10 cellular contexts compared by ENCODE assay signal in genomic region chr21:31182231-31183129, GRCh38.
DNase-seq lines count a peak whose midpoint lies in the region; ATAC-seq lines count a peak whose summit lies in the region.
"Had no signal": no experiment of that assay in that cellular context is flagged by ENCODE, and none has a peak within 500 bp of the region (broad histone marks: within the 10 kb centered on the region; RNA-seq: fewer than 3 reads in every experiment).

No MANE protein-coding gene starts in this region.

- peak overlapping the region; percentile 91 for H3K4me3 Mint-ChIP-seq in activated CD4-positive, alpha-beta T cell treated with anti-CD3 and anti-CD28 coated beads for 36 hours
- peak overlapping the region; percentile 97 for H3K4me3 Mint-ChIP-seq in activated T-helper 17 cell treated with anti-CD3 and anti-CD28 coated beads, Interleukin-2, amount 50 U/mL, for 72 hours
- peak overlapping the region; percentile 84 for H3K4me3 Mint-ChIP-seq in stimulated activated naive CD8-positive, alpha-beta T cell treated with anti-CD3 and anti-CD28 coated beads, Interleukin-15, Interleukin-2, amounts not matched to agents 100 ng/mL and 50 ng/mL, for 24 hours

- peaks cover 72% of the 10 kb centered on the region for H3K4me1 Mint-ChIP-seq in activated CD4-positive, alpha-beta T cell treated with anti-CD3 and anti-CD28 coated beads for 36 hours
- peaks cover 43% of the 10 kb centered on the region for H3K4me1 Mint-ChIP-seq in activated T-helper 17 cell treated with anti-CD3 and anti-CD28 coated beads, Interleukin-2, amount 50 U/mL, for 72 hours
- H3K4me1 Mint-ChIP-seq in stimulated activated naive CD8-positive, alpha-beta T cell treated with anti-CD3 and anti-CD28 coated beads, Interleukin-15, Interleukin-2, amounts not matched to agents 100 ng/mL and 50 ng/mL, for 24 hours (ENCODE audit: low read depth): peaks cover 82% of the 10 kb centered on the region

- no peaks in the 10 kb centered on the region for H3K9me3 Mint-ChIP-seq in activated CD4-positive, alpha-beta T cell treated with anti-CD3 and anti-CD28 coated beads for 36 hours (ENCODE audit: low read depth)
- H3K9me3 Mint-ChIP-seq in activated T-helper 17 cell treated with anti-CD3 and anti-CD28 coated beads, Interleukin-2, amount 50 U/mL, for 72 hours: no peaks in the 10 kb centered on the region
- no peaks in the 10 kb centered on the region for H3K9me3 Mint-ChIP-seq in stimulated activated naive CD8-positive, alpha-beta T cell treated with anti-CD3 and anti-CD28 coated beads, Interleukin-15, Interleukin-2, amounts not matched to agents 100 ng/mL and 50 ng/mL, for 24 hours

- intact Hi-C loops in activated CD4-positive, alpha-beta T cell treated with anti-CD3 and anti-CD28 coated beads for 36 hours (cut with DNase I, micrococcal nuclease): loop anchor here (1.0 to 5.0 kb wide), 8 partner anchors 49 to 476 kb away; partner anchors contain the start of genes SOD1 (in 2 of the 2) and KRTAP21-3 (in 1 of the 2)

- POLR2A ChIA-PET in activated CD4-positive, alpha-beta T cell treated with anti-CD3 and anti-CD28 coated beads for 36 hours (lab: Charles Lee): interaction anchor here (1.0 to 2.4 kb wide), 2 partner anchors 49 to 145 kb away, joined by 5 to 9 read pairs; no protein-coding TSS in a partner anchor

- peak; percentile 54 for ATAC-seq in activated CD4-positive, alpha-beta T cell treated with anti-CD3 and anti-CD28 coated beads for 36 hours
- ATAC-seq in activated T-helper 17 cell treated with anti-CD3 and anti-CD28 coated beads, Interleukin-2, amount 50 U/mL, for 72 hours (replicated peaks): peak; percentile 55
- no peak for ATAC-seq in HG02678 (IDR thresholded peaks at IDR 0.05; ENCODE audit: unreplicated experiment)
- ATAC-seq: pancreas had no signal

- no peaks in the 10 kb centered on the region for H3K27me3 Mint-ChIP-seq in activated CD4-positive, alpha-beta T cell treated with anti-CD3 and anti-CD28 coated beads for 36 hours
- H3K27me3 Mint-ChIP-seq in activated T-helper 17 cell treated with anti-CD3 and anti-CD28 coated beads, Interleukin-2, amount 50 U/mL, for 72 hours: no peaks in the 10 kb centered on the region
- no peaks in the 10 kb centered on the region for H3K27me3 Mint-ChIP-seq in stimulated activated naive CD8-positive, alpha-beta T cell treated with anti-CD3 and anti-CD28 coated beads, Interleukin-15, Interleukin-2, amounts not matched to agents 100 ng/mL and 50 ng/mL, for 24 hours

- H3K27ac Mint-ChIP-seq in activated CD4-positive, alpha-beta T cell treated with anti-CD3 and anti-CD28 coated beads for 36 hours: peak overlapping the region; percentile 97
- H3K27ac Mint-ChIP-seq in activated T-helper 17 cell treated with anti-CD3 and anti-CD28 coated beads, Interleukin-2, amount 50 U/mL, for 72 hours: peak overlapping the region; percentile 98
- H3K27ac Mint-ChIP-seq in stimulated activated naive CD8-positive, alpha-beta T cell treated with anti-CD3 and anti-CD28 coated beads, Interleukin-15, Interleukin-2, amounts not matched to agents 100 ng/mL and 50 ng/mL, for 24 hours: peak overlapping the region; percentile 98

- H3K36me3 Mint-ChIP-seq in activated CD4-positive, alpha-beta T cell treated with anti-CD3 and anti-CD28 coated beads for 36 hours (ENCODE audit: low read depth): peaks cover 63% of the 10 kb centered on the region
- peaks cover 89% of the 10 kb centered on the region for H3K36me3 Mint-ChIP-seq in activated T-helper 17 cell treated with anti-CD3 and anti-CD28 coated beads, Interleukin-2, amount 50 U/mL, for 72 hours (ENCODE audit: low read depth)
- peaks cover 45% of the 10 kb centered on the region for H3K36me3 Mint-ChIP-seq in stimulated activated naive CD8-positive, alpha-beta T cell treated with anti-CD3 and anti-CD28 coated beads, Interleukin-15, Interleukin-2, amounts not matched to agents 100 ng/mL and 50 ng/mL, for 24 hours (ENCODE audit: low read depth)

- CTCF ChIA-PET in activated CD4-positive, alpha-beta T cell treated with anti-CD3 and anti-CD28 coated beads for 36 hours (lab: Charles Lee): interaction anchor here (0.9 to 4.1 kb wide), 7 partner anchors 7 to 376 kb away, joined by 3 to 33 read pairs (median 6); no protein-coding TSS in a partner anchor

- peak; percentile 80 for DNase-seq in activated CD4-positive, alpha-beta T cell treated with anti-CD3 and anti-CD28 coated beads for 36 hours
- DNase-seq in retina (peak; percentile 38), NCI-H2029 (lab: John Stamatoyannopoulos, UW) (no peak), NOMO-1 (lab: John Stamatoyannopoulos, UW; ENCODE audit: unreplicated experiment in 2 of 2) (no peak)
- DNase-seq: NCI-H774, pancreas, substantia nigra had no signal

Comparison
In these comparisons a context has a peak if more than half of its experiments do, and no peak if none do; other contexts are left out.
1. DNase-seq: peak in activated CD4-positive, alpha-beta T cell treated with anti-CD3 and anti-CD28 coated beads for 36 hours (single experiment) and retina (single experiment); none in NCI-H2029 (single experiment) and NOMO-1 (0 of 2).
2. Peak in every context shown above with its lines, with median percentiles within 50 percentile points of each other: H3K27ac Mint-ChIP-seq and H3K4me3 Mint-ChIP-seq.